8 cellular contexts compared by ENCODE assay signal in genomic region chr15:66698318-66698961, GRCh38. TPM values are rescaled to one million over a fixed set of nuclear protein-coding genes. Genes with fewer than 3 reads are reported as not detected.
DNase-seq lines count a peak whose midpoint lies in the region; ATAC-seq and TF ChIP-seq lines count a peak whose summit lies in the region.

No MANE protein-coding gene starts in this region.

- no peaks in the 10 kb centered on the region for H3K36me3 ChIP-seq in esophagus muscularis mucosa

- H3K27ac Mint-ChIP-seq in neural crest cell (ENCODE audit: unreplicated experiment): no peak overlapping the region

- intact Hi-C loops in esophagus muscularis mucosa (cut with DNase I): loop anchor here (2.0 kb wide), 1 partner anchor 80 kb away; no protein-coding TSS in a partner anchor

- H3K4me1 ChIP-seq in esophagus muscularis mucosa: peaks cover 2 to 32% (median 21%) of the 10 kb centered on the region in 4 donors

- peak overlapping the region; percentile 79 for H3K4me3 Mint-ChIP-seq in neural crest cell

- H3K4me1 Mint-ChIP-seq in neural crest cell: peaks cover 21% of the 10 kb centered on the region

- H3K27me3 ChIP-seq in esophagus muscularis mucosa: no peaks in the 10 kb centered on the region

- H3K36me3 Mint-ChIP-seq in neural crest cell (ENCODE audit: low read depth): no peaks in the 10 kb centered on the region

- no peak for TF ChIP-seq POLR2A in esophagus muscularis mucosa (IDR thresholded peaks at IDR 0.05; ENCODE audit: low read depth)

- no peaks in the 10 kb centered on the region for H3K9me3 Mint-ChIP-seq in neural crest cell

- WGBS in esophagus muscularis mucosa: 38% methylated on average over 1 of the region's 6 CpGs

- H3K27ac ChIP-seq in esophagus muscularis mucosa (replicated peaks in 1 of 4): peak overlapping the region in 1 of 4 donors; percentile 13

- H3K9me3 ChIP-seq in esophagus muscularis mucosa: no peaks in the 10 kb centered on the region

- no peak for TF ChIP-seq EP300 in esophagus muscularis mucosa (IDR thresholded peaks at IDR 0.05)

- TF ChIP-seq CTCF in esophagus muscularis mucosa (IDR thresholded peaks at IDR 0.05) (peak; percentile 57 to 81 (median 60)), neural crest cell (conservative IDR thresholded peaks at IDR 0.05) (peak; percentile 74)

- H3K27me3 Mint-ChIP-seq in neural crest cell (ENCODE audit: low read depth): peaks cover 9% of the 10 kb centered on the region

- H3K4me3 ChIP-seq in esophagus muscularis mucosa: no peak overlapping the region

- DNase-seq in DMS114 treated with DMSO at 0.1 percent for 48 hours (lab: John Stamatoyannopoulos, UW; ENCODE audit: unreplicated experiment): peak; percentile 70
- DNase-seq in HS-27A (ENCODE audit: low read depth): peak; percentile 53
- peak; percentile 13 for DNase-seq in SHP77 treated with DMSO at 0.1 percent for 48 hours (lab: John Stamatoyannopoulos, UW)
- DNase-seq in esophagus muscularis mucosa (ENCODE audit: extremely low spot score): no peak
- DNase-seq in neural crest cell (ENCODE audit: low read depth, low spot score): peak; percentile 57
- no peak for DNase-seq in T-helper 1 cell
- no peak for DNase-seq in activated gamma-delta T cell (lab: John Stamatoyannopoulos, UW)

- no peak for ATAC-seq in HG03442 (IDR thresholded peaks at IDR 0.05; ENCODE audit: unreplicated experiment)

RNA-seq across cellular contexts. Expression of gene SMAD6, which starts 3.6 kb away (rescaled TPM):
- total RNA-seq in esophagus muscularis mucosa: 10 to 100 TPM in 3 of 4 donors, 1 to 10 TPM in 1; 9.4 to 18.9 (median 14.3) TPM
- total RNA-seq in neural crest cell: 4.7 and 5.4 TPM in 2 replicates

Comparison
In these comparisons a context has a peak if more than half of its experiments do, and no peak if none do; other contexts are left out.
1. DNase-seq: peak in DMS114 treated with DMSO at 0.1 percent for 48 hours (single experiment), HS-27A (single experiment), SHP77 treated with DMSO at 0.1 percent for 48 hours (single experiment) and neural crest cell (single experiment); none in esophagus muscularis mucosa (single experiment), T-helper 1 cell (0 of 5) and activated gamma-delta T cell (single experiment).